16 cellular contexts compared by ENCODE assay signal in the genomic region with DNA sequence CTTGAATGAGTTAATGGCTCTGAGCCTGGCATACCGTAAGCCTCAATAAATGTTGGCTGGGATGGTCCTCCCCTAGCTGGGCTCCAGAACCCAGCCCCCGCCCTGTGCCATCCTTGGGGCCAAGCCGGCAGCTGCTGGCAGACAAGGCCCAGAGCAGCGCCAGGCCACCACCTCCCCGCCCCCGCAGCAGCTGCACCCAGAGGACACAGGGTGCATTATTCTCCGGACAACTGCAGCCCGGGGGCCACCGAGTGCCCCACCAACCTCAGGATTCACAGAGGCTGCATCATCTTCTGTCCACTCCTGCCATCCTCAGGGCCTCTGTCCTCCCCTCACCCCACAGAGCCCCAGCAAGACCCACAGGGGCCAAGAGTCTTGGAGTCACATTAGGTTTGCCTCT.
DNase-seq lines count a peak whose midpoint lies in the region; ATAC-seq and TF ChIP-seq lines count a peak whose summit lies in the region.
"Had no signal": no experiment of that assay in that cellular context is flagged by ENCODE, and none has a peak within 500 bp of the region (broad histone marks: within the 10 kb centered on the region; RNA-seq: fewer than 3 reads in every experiment).

No MANE protein-coding gene starts in this region.

- ATAC-seq in HG02973 (IDR thresholded peaks at IDR 0.05; ENCODE audit: unreplicated experiment), result no peak
- ATAC-seq in natural killer cell treated with Interleukin-12 subunit alpha and Interleukin-12 subunit beta and Interleukin-15 and Interleukin-18, amount 100 ng/mL, for 72 hours, result no peak
- ATAC-seq: CD8-positive, alpha-beta T cell; natural killer cell had no signal

- peaks cover 68% of the 10 kb centered on the region for H3K36me3 ChIP-seq in right atrium auricular region
- H3K36me3 ChIP-seq: colonic mucosa had no signal

- no peak for TF ChIP-seq CTCF in right atrium auricular region (IDR thresholded peaks at IDR 0.05)
- no peak for TF ChIP-seq CTCF in type B pancreatic cell (conservative IDR thresholded peaks at IDR 0.05)

- peaks cover 0 to 33% of the 10 kb centered on the region in 2 donors for H3K4me1 ChIP-seq in right atrium auricular region
- H3K4me1 ChIP-seq: colonic mucosa had no signal

- DNase-seq in Ammon's horn (ENCODE audit: low spot score), result peak; percentile 96
- DNase-seq in anterior cingulate cortex (lab: John Stamatoyannopoulos, UW), result peak in 56 of 58 donors; percentile 18 to 97 (median 88)
- no peak for DNase-seq in right atrium auricular region (ENCODE audit: low spot score)
- peak; percentile 93 for DNase-seq in pons (ENCODE audit: low spot score)
- DNase-seq in T-helper 2 cell treated with Interferon-gamma antibody and Interleukin-4, amounts not matched to agents 5 μg/mL and 100 μg/mL, for 36 hours (ENCODE audit: low spot score), result no peak
- no peak for DNase-seq in type B pancreatic cell (ENCODE audit: extremely low spot score, unreplicated experiment)
- no peak for DNase-seq in natural killer cell treated with Interleukin-12 subunit alpha and Interleukin-12 subunit beta and Interleukin-15 and Interleukin-18, amount 100 ng/mL, for 72 hours (ENCODE audit: low spot score)
- DNase-seq: activated CD4-positive, alpha-beta memory T cell treated with anti-CD3 and anti-CD28 coated beads, Interleukin-2, amount 10 ng/mL, durations not matched to agents 7 days and 5 days; CD8-positive, alpha-beta T cell; colonic mucosa; EL; natural killer cell; NCI-H1694; NCI-H524 treated with DMSO at 0.1 percent for 48 hours; small intestine had no signal

- peaks cover 8% of the 10 kb centered on the region for H3K4me1 Mint-ChIP-seq in T-helper 2 cell treated with Interferon-gamma antibody and Interleukin-4, amounts not matched to agents 5 μg/mL and 100 μg/mL, for 36 hours (ENCODE audit: low read depth)
- H3K4me1 Mint-ChIP-seq in type B pancreatic cell (ENCODE audit: unreplicated experiment), result peaks cover 18% of the 10 kb centered on the region
- H3K4me1 Mint-ChIP-seq in natural killer cell treated with Interleukin-12 subunit alpha and Interleukin-12 subunit beta and Interleukin-15 and Interleukin-18, amount 100 ng/mL, for 72 hours (ENCODE audit: low read depth in 2 of 2), result peaks cover 22% of the 10 kb centered on the region in 2 donors

- peak overlapping the region; percentile 31 to 49 for H3K27ac ChIP-seq in right atrium auricular region
- H3K27ac ChIP-seq: colonic mucosa had no signal

- H3K4me3 Mint-ChIP-seq in T-helper 2 cell treated with Interferon-gamma antibody and Interleukin-4, amounts not matched to agents 5 μg/mL and 100 μg/mL, for 36 hours, result no peak overlapping the region
- H3K4me3 Mint-ChIP-seq in type B pancreatic cell, result no peak overlapping the region
- no peak overlapping the region for H3K4me3 Mint-ChIP-seq in natural killer cell treated with Interleukin-12 subunit alpha and Interleukin-12 subunit beta and Interleukin-15 and Interleukin-18, amount 100 ng/mL, for 72 hours
- H3K4me3 Mint-ChIP-seq: activated CD4-positive, alpha-beta memory T cell treated with anti-CD3 and anti-CD28 coated beads, Interleukin-2, amount 10 ng/mL, durations not matched to agents 7 days and 5 days; CD8-positive, alpha-beta T cell; natural killer cell had no signal

- H3K27me3 ChIP-seq in right atrium auricular region, result no peaks in the 10 kb centered on the region
- H3K27me3 ChIP-seq: colonic mucosa had no signal

- peaks cover 0 to 7% of the 10 kb centered on the region in 2 donors for H3K9me3 ChIP-seq in right atrium auricular region
- H3K9me3 ChIP-seq: colonic mucosa had no signal

- H3K4me3 ChIP-seq in right atrium auricular region, result no peak overlapping the region
- H3K4me3 ChIP-seq: colonic mucosa had no signal

- no peaks in the 10 kb centered on the region for H3K27me3 Mint-ChIP-seq in T-helper 2 cell treated with Interferon-gamma antibody and Interleukin-4, amounts not matched to agents 5 μg/mL and 100 μg/mL, for 36 hours (ENCODE audit: low read depth)
- H3K27me3 Mint-ChIP-seq in type B pancreatic cell, result no peaks in the 10 kb centered on the region
- no peaks in the 10 kb centered on the region for H3K27me3 Mint-ChIP-seq in natural killer cell treated with Interleukin-12 subunit alpha and Interleukin-12 subunit beta and Interleukin-15 and Interleukin-18, amount 100 ng/mL, for 72 hours
- H3K27me3 Mint-ChIP-seq: activated CD4-positive, alpha-beta memory T cell treated with anti-CD3 and anti-CD28 coated beads, Interleukin-2, amount 10 ng/mL, durations not matched to agents 7 days and 5 days had no signal

- peaks cover 18% of the 10 kb centered on the region for H3K9me3 Mint-ChIP-seq in T-helper 2 cell treated with Interferon-gamma antibody and Interleukin-4, amounts not matched to agents 5 μg/mL and 100 μg/mL, for 36 hours
- H3K9me3 Mint-ChIP-seq in type B pancreatic cell, result peaks cover 12% of the 10 kb centered on the region
- no peaks in the 10 kb centered on the region for H3K9me3 Mint-ChIP-seq in natural killer cell treated with Interleukin-12 subunit alpha and Interleukin-12 subunit beta and Interleukin-15 and Interleukin-18, amount 100 ng/mL, for 72 hours

- peaks cover 80% of the 10 kb centered on the region for H3K36me3 Mint-ChIP-seq in T-helper 2 cell treated with Interferon-gamma antibody and Interleukin-4, amounts not matched to agents 5 μg/mL and 100 μg/mL, for 36 hours (ENCODE audit: low read depth)
- H3K36me3 Mint-ChIP-seq in type B pancreatic cell, result peaks cover 55% of the 10 kb centered on the region
- H3K36me3 Mint-ChIP-seq in natural killer cell treated with Interleukin-12 subunit alpha and Interleukin-12 subunit beta and Interleukin-15 and Interleukin-18, amount 100 ng/mL, for 72 hours, result peaks cover 30% of the 10 kb centered on the region
- H3K36me3 Mint-ChIP-seq: natural killer cell had no signal

- H3K27ac Mint-ChIP-seq in T-helper 2 cell treated with Interferon-gamma antibody and Interleukin-4, amounts not matched to agents 5 μg/mL and 100 μg/mL, for 36 hours, result no peak overlapping the region
- no peak overlapping the region for H3K27ac Mint-ChIP-seq in type B pancreatic cell
- no peak overlapping the region for H3K27ac Mint-ChIP-seq in natural killer cell treated with Interleukin-12 subunit alpha and Interleukin-12 subunit beta and Interleukin-15 and Interleukin-18, amount 100 ng/mL, for 72 hours
- H3K27ac Mint-ChIP-seq: activated CD4-positive, alpha-beta memory T cell treated with anti-CD3 and anti-CD28 coated beads, Interleukin-2, amount 10 ng/mL, durations not matched to agents 7 days and 5 days; CD8-positive, alpha-beta T cell; natural killer cell had no signal

Comparison
In these comparisons a context has a peak if more than half of its experiments do, and no peak if none do; other contexts are left out.
1. DNase-seq: peak in Ammon's horn (single experiment), anterior cingulate cortex (56 of 58) and pons (single experiment); none in right atrium auricular region (single experiment), T-helper 2 cell treated with Interferon-gamma antibody and Interleukin-4, amounts not matched to agents 5 μg/mL and 100 μg/mL, for 36 hours (single experiment), type B pancreatic cell (single experiment) and natural killer cell treated with Interleukin-12 subunit alpha and Interleukin-12 subunit beta and Interleukin-15 and Interleukin-18, amount 100 ng/mL, for 72 hours (single experiment).